Comparison of ENCODE assay signal across 2 cellular contexts in genomic region chr3:21668012-21668411, GRCh38.
TF ChIP-seq lines count a peak whose summit lies in the region.

No MANE protein-coding gene starts in this region.

TF ChIP-seq in GM23338, 12 proteins besides CTCF, POLR2A, EP300 and RAD21:
- TF ChIP-seq REST (IDR thresholded peaks at IDR 0.05; ENCODE audit: unreplicated experiment) (no peak), ETS1 (IDR thresholded peaks at IDR 0.05) (no peak), ZNF331 (CRISPR knock-in tag; IDR thresholded peaks at IDR 0.05; ENCODE audit: low read depth) (no peak), STAT1 (IDR thresholded peaks at IDR 0.05; ENCODE audit: unreplicated experiment) (no peak), EZH2 (IDR thresholded peaks at IDR 0.05; ENCODE audit: low read depth, unreplicated experiment) (no peak), ZNF114 (CRISPR knock-in tag; IDR thresholded peaks at IDR 0.05) (no peak), POLR2AphosphoS5 (IDR thresholded peaks at IDR 0.05; ENCODE audit: low read depth) (no peak), JUNB (IDR thresholded peaks at IDR 0.05; ENCODE audit: unreplicated experiment) (no peak), ZNF462 (CRISPR knock-in tag; IDR thresholded peaks at IDR 0.05) (no peak), NANOG (IDR thresholded peaks at IDR 0.05; ENCODE audit: borderline replicate concordance) (no peak), EZH2phosphoT487 (IDR thresholded peaks at IDR 0.05; ENCODE audit: unreplicated experiment) (no peak), CREB1 (CRISPR knock-in tag; IDR thresholded peaks at IDR 0.05; ENCODE audit: low read depth) (no peak)

TF ChIP-seq in WTC11, 78 proteins besides CTCF, POLR2A, EP300 and RAD21:
- TF ChIP-seq STAT6 (CRISPR knock-in tag; conservative IDR thresholded peaks at IDR 0.05; ENCODE audit: low read depth) = no peak
- TF ChIP-seq GRHL2 (CRISPR knock-in tag; IDR thresholded peaks at IDR 0.05; ENCODE audit: insufficient replicate concordance, severe bottlenecking) = no peak
- no peak for TF ChIP-seq ZNF425 (CRISPR knock-in tag; conservative IDR thresholded peaks at IDR 0.05)
- TF ChIP-seq MAX (CRISPR knock-in tag; IDR thresholded peaks at IDR 0.05) = no peak
- TF ChIP-seq ELF4 (CRISPR knock-in tag; IDR thresholded peaks at IDR 0.05; ENCODE audit: low read depth) = no peak
- no peak for TF ChIP-seq SOX15 (CRISPR knock-in tag; IDR thresholded peaks at IDR 0.05)
- TF ChIP-seq TCF7 (CRISPR knock-in tag; IDR thresholded peaks at IDR 0.05; ENCODE audit: low read depth) = no peak
- no peak for TF ChIP-seq ZBTB43 (CRISPR knock-in tag; IDR thresholded peaks at IDR 0.05)
